Comparison of ENCODE assay signal across 8 cellular contexts in the genomic region with DNA sequence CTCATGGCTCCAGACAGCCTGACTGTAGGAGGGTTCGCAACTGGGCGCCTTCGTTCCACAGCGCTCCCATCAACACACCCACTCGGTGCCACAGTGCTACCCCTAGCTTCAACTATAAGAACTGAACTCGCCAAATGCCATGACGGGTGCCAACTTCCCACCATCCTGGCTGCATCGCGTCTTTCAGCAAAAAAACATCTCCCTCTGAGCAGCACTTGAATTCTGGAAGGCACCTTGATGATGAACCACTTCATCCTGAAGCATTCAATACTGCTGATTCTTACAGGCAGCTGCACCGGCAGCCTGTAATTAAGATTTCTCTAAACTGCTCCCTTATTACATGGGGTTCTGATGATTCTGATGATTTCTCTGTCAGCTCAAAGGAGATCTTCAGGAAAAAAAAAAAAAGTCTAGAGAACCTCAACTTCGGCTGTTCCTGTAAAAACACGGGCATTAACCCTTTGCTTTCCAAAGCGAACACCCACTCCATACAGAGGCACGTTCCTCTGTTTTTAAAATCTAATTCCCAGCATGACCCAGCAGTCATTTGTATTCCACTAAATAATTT. TPM values are rescaled to one million over a fixed set of nuclear protein-coding genes. Genes with fewer than 3 reads are reported as not detected.
DNase-seq lines count a peak whose midpoint lies in the region; ATAC-seq and TF ChIP-seq lines count a peak whose summit lies in the region.

No MANE protein-coding gene starts in this region.

- TF ChIP-seq POLR2A in suprapubic skin (IDR thresholded peaks at IDR 0.05): no peak

- H3K4me1 Mint-ChIP-seq in activated T-cell treated with anti-CD3 and anti-CD28 coated beads, Interleukin-2, amount 50 U/mL, for 72 hours (ENCODE audit: low read depth): peaks cover 22% of the 10 kb centered on the region

- TF ChIP-seq CTCF in fibroblast of mammary gland (conservative IDR thresholded peaks at IDR 0.05; ENCODE audit: control insufficient read depth, insufficient read depth, low read depth, low read length) (peak; percentile 55), suprapubic skin (IDR thresholded peaks at IDR 0.05) (peak; percentile 22 to 51)

- no peaks in the 10 kb centered on the region for H3K9me3 Mint-ChIP-seq in activated T-cell treated with anti-CD3 and anti-CD28 coated beads, Interleukin-2, amount 50 U/mL, for 72 hours

- no peak for TF ChIP-seq EP300 in suprapubic skin (IDR thresholded peaks at IDR 0.05)

- H3K27me3 Mint-ChIP-seq in activated T-cell treated with anti-CD3 and anti-CD28 coated beads, Interleukin-2, amount 50 U/mL, for 72 hours (ENCODE audit: low read depth): peaks cover 71% of the 10 kb centered on the region

- no peaks in the 10 kb centered on the region for H3K36me3 ChIP-seq in suprapubic skin

- H3K4me1 ChIP-seq in suprapubic skin: peaks cover 37% of the 10 kb centered on the region

- H3K4me3 Mint-ChIP-seq in activated T-cell treated with anti-CD3 and anti-CD28 coated beads, Interleukin-2, amount 50 U/mL, for 72 hours: peak overlapping the region; percentile 94 to 95

- H3K27ac ChIP-seq in suprapubic skin: peak overlapping the region; percentile 88

- DNase-seq in activated gamma-delta T cell treated with Interleukin-2 at 50 U/mL for 16 hours (peak; percentile 13), activated gamma-delta T cell (lab: John Stamatoyannopoulos, UW) (no peak), NCI-H446 treated with DMSO at 0.1 percent for 48 hours (lab: John Stamatoyannopoulos, UW) (peak; percentile 32), fibroblast of mammary gland (ENCODE audit: low read depth) (peak; percentile 70), myocyte (ENCODE audit: low read depth) (peak; percentile 79), suprapubic skin (ENCODE audit: low spot score in 2 of 2) (peak in 1 of 2 donors; percentile 74)
- DNase-seq in activated T-cell treated with anti-CD3 and anti-CD28 coated beads, Interleukin-2, amount 50 U/mL, for 72 hours: peak; percentile 31 to 37

- H3K36me3 Mint-ChIP-seq in activated T-cell treated with anti-CD3 and anti-CD28 coated beads, Interleukin-2, amount 50 U/mL, for 72 hours (ENCODE audit: insufficient read depth in 2 of 2): peaks cover 0 to 4% of the 10 kb centered on the region in 2 donors

- peak overlapping the region; percentile 80 for H3K4me3 ChIP-seq in fibroblast of mammary gland (ENCODE audit: control insufficient read depth, low read depth, low read length)
- H3K4me3 ChIP-seq in suprapubic skin: peak overlapping the region; percentile 98

- no peaks in the 10 kb centered on the region for H3K27me3 ChIP-seq in suprapubic skin

- H3K27ac Mint-ChIP-seq in activated T-cell treated with anti-CD3 and anti-CD28 coated beads, Interleukin-2, amount 50 U/mL, for 72 hours: peak overlapping the region; percentile 66

- H3K9me3 ChIP-seq in suprapubic skin: no peaks in the 10 kb centered on the region

- peak; percentile 43 to 50 for ATAC-seq in activated T-cell treated with anti-CD3 and anti-CD28 coated beads, Interleukin-2, amount 50 U/mL, for 72 hours (replicated peaks in 1 of 2)
- no peak for ATAC-seq in HG02885 (IDR thresholded peaks at IDR 0.05; ENCODE audit: poor library complexity, unreplicated experiment)

- WGBS in suprapubic skin: 1% methylated on average over 14 of the region's 14 CpGs

RNA-seq across cellular contexts. Expression of gene CYTH3, which starts 1.2 kb away (rescaled TPM):
- total RNA-seq in activated T-cell treated with anti-CD3 and anti-CD28 coated beads, Interleukin-2, amount 50 U/mL, for 72 hours: 1 to 10 TPM; 1.4 to 2.0 TPM
- total RNA-seq in myocyte (27.4 and 58.6 TPM in 2 replicates), suprapubic skin (10 to 100 TPM; 29.8 to 55.7 (median 46.8) TPM)
- polyA plus RNA-seq in myocyte (2012): 88.7 TPM
